ENCODE assay signal across 1 cellular context in genomic region chrX:107485019-107485418, GRCh38.
TF ChIP-seq lines count a peak whose summit lies in the region.

No MANE protein-coding gene starts in this region.

TF ChIP-seq in GM12878, 131 proteins besides CTCF, POLR2A, EP300 and RAD21 (continued from another document):
- TF ChIP-seq SMAD1 (IDR thresholded peaks at IDR 0.05; ENCODE audit: low read depth, partially characterized antibody) (no peak), TCF12 (IDR thresholded peaks at IDR 0.05; ENCODE audit: low read depth, low read length) (no peak), HDGF (IDR thresholded peaks at IDR 0.05) (no peak), FOXM1 (IDR thresholded peaks at IDR 0.05; ENCODE audit: low read depth, low read length) (no peak), JUNB (IDR thresholded peaks at IDR 0.05) (no peak), MEF2B (IDR thresholded peaks at IDR 0.05; ENCODE audit: partially characterized antibody, poor library complexity, severe bottlenecking) (no peak), SREBF1 (IDR thresholded peaks at IDR 0.05; ENCODE audit: low read length) (no peak), TARDBP (IDR thresholded peaks at IDR 0.05; ENCODE audit: borderline replicate concordance) (no peak)
